10 cellular contexts compared by ENCODE assay signal in the genomic region with DNA sequence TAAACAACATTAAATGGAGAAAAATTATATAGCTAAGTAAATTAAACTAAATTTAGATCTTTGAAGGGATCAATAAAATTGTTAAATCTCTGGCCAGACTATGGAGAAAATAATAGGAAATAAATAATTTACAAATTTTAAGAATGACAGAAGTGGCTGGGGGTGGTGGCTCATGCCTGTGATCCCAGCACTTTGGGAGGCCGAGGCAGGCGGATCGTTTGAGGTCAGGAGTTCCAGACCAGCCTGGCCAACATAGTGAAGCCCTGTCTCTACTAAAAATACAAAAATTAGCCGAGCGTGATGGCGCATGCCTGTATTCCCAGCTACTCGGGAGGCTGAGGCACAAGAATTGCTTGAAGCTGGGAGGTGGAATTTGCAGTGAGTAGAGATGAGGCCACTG. TPM values are rescaled to one million over a fixed set of nuclear protein-coding genes. Genes with fewer than 3 reads are reported as not detected.
DNase-seq lines count a peak whose midpoint lies in the region; ATAC-seq and TF ChIP-seq lines count a peak whose summit lies in the region.
"Not testable (repeated sequence)": the region's sequence is repeated elsewhere in the genome, so short reads cannot be mapped to it uniquely, and the experiment has no call there.
"Had no signal": no experiment of that assay in that cellular context is flagged by ENCODE, and none has a peak within 500 bp of the region (broad histone marks: within the 10 kb centered on the region; RNA-seq: fewer than 3 reads in every experiment).

No MANE protein-coding gene starts in this region.

- H3K4me1 ChIP-seq in mucosa of descending colon (ENCODE audit: low read depth): not testable (repeated sequence)

- H3K9me3 ChIP-seq in mucosa of descending colon: not testable (repeated sequence)

- not testable (repeated sequence) for H3K4me3 ChIP-seq in lower leg skin (ENCODE audit: low read depth, poor library complexity, severe bottlenecking); mucosa of descending colon

- not testable (repeated sequence) for H3K9me3 Mint-ChIP-seq in progenitor cell of endocrine pancreas (ENCODE audit: low read depth); type B pancreatic cell

- intact Hi-C loops in cardiac septum (cut with DNase I); lower leg skin (cut with DNase I; ENCODE audit: low total_unique reads); mucosa of descending colon (cut with DNase I, micrococcal nuclease): not testable (repeated sequence)

- not testable (repeated sequence) for H3K4me1 Mint-ChIP-seq in progenitor cell of endocrine pancreas (ENCODE audit: low read depth); type B pancreatic cell (ENCODE audit: unreplicated experiment)

- H3K36me3 Mint-ChIP-seq in progenitor cell of endocrine pancreas (ENCODE audit: insufficient read depth); type B pancreatic cell: not testable (repeated sequence)

- not testable (repeated sequence) for TF ChIP-seq CTCF in lower leg skin (IDR thresholded peaks at IDR 0.05); mucosa of descending colon (IDR thresholded peaks at IDR 0.05); progenitor cell of endocrine pancreas (IDR thresholded peaks at IDR 0.05; ENCODE audit: unreplicated experiment); type B pancreatic cell (conservative IDR thresholded peaks at IDR 0.05)

- H3K36me3 ChIP-seq in mucosa of descending colon (ENCODE audit: low read depth): not testable (repeated sequence)

- H3K27ac Mint-ChIP-seq in progenitor cell of endocrine pancreas, type B pancreatic cell: not testable (repeated sequence)

- not testable (repeated sequence) for H3K4me3 Mint-ChIP-seq in progenitor cell of endocrine pancreas (ENCODE audit: low read depth); type B pancreatic cell

- not testable (repeated sequence) for H3K27me3 Mint-ChIP-seq in progenitor cell of endocrine pancreas, type B pancreatic cell

- WGBS in lower leg skin, 2 donors: 84 to 86% methylated on average over 6 of the region's 7 CpGs

- not testable (repeated sequence) for TF ChIP-seq POLR2A in lower leg skin (IDR thresholded peaks at IDR 0.05)

- peak; percentile 52 for DNase-seq in activated CD8-positive, alpha-beta memory T cell treated with anti-CD3 and anti-CD28 coated beads for 24 hours
- peak; percentile 54 for DNase-seq in activated effector memory CD4-positive, alpha-beta T cell treated with anti-CD3 and anti-CD28 coated beads, Interleukin-2, amount 50 U/mL, for 16 hours
- DNase-seq in cardiac septum (ENCODE audit: low spot score) (peak; percentile 68), lower leg skin (ENCODE audit: low spot score in 2 of 2) (peak; percentile 10 to 50), mucosa of descending colon (peak in 2 of 3 donors; percentile 9 to 15), progenitor cell of endocrine pancreas (ENCODE audit: low spot score, unreplicated experiment) (peak; percentile 8), type B pancreatic cell (ENCODE audit: extremely low spot score, unreplicated experiment) (peak; percentile 56)

- ATAC-seq in mucosa of descending colon: not testable (repeated sequence)

RNA-seq across cellular contexts. Expression of a gene that starts 58.6 kb away (rescaled TPM):
- total RNA-seq in cardiac septum: 0.59 TPM
- 1 to 10 TPM in 2 of 4 donors, under 1 TPM in 1, not detected in 1; 0.72 to 1.2 (median 1.0) TPM for total RNA-seq in lower leg skin
- 10 to 100 TPM in 2 of 3 donors, 1 to 10 TPM in 1; 8.7 to 19.5 (median 15.3) TPM for total RNA-seq in mucosa of descending colon
- total RNA-seq in progenitor cell of endocrine pancreas: 1.6 and 2.2 TPM in 2 replicates
- 3.3 and 3.9 TPM in 2 replicates for total RNA-seq in type B pancreatic cell (ENCODE audit: low replicate concordance)
- total RNA-seq: A172, A673, HFFc6 had no signal

Comparison
In these comparisons a context has a peak if more than half of its experiments do, and no peak if none do; other contexts are left out.
1. DNase-seq: peak in every context shown above with its lines; median percentile 68 in cardiac septum; 56 in type B pancreatic cell; 54 in activated effector memory CD4-positive, alpha-beta T cell treated with anti-CD3 and anti-CD28 coated beads, Interleukin-2, amount 50 U/mL, for 16 hours; 52 in activated CD8-positive, alpha-beta memory T cell treated with anti-CD3 and anti-CD28 coated beads for 24 hours; 30 in lower leg skin; 12 in mucosa of descending colon; 8 in progenitor cell of endocrine pancreas.